ENCODE assay signal across 26 cellular contexts in the genomic region with DNA sequence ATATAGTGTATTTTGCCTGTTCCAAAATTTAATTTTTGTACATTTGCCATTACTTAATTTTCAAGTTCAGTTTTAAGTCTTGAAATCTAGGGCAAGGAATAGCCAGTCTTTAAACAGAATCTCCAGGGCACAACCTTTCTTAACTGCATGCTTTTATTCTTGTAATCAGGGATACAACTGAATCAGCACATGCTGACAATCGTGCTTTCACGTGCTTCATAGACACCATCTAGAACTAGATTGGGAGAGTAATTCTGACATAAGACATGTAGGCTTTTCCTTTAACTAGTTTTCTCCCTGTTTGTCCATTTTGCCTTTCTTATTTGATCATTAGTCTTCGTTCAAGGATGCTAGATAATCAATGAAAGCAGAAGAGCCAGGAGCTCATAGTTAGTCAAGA.
"Had no signal": no experiment of that assay in that cellular context is flagged by ENCODE, and none has a peak within 500 bp of the region (broad histone marks: within the 10 kb centered on the region; RNA-seq: fewer than 3 reads in every experiment).

No MANE protein-coding gene starts in this region.

- H3K36me3 ChIP-seq: ovary, right lobe of liver, sigmoid colon, stomach, thoracic aorta, thyroid gland, tibial nerve, upper lobe of left lung, vagina had no signal

- H3K9ac ChIP-seq: parathyroid adenoma had no signal

- FAIRE-seq: small intestine, urothelium cell line had no signal

- H3K9me3 ChIP-seq: ovary, psoas muscle, right lobe of liver, sigmoid colon, thoracic aorta, thyroid gland, tibial nerve, upper lobe of left lung, vagina had no signal

- H3K27me3 ChIP-seq: ovary, right lobe of liver, sigmoid colon, stomach, thyroid gland, tibial nerve, upper lobe of left lung, vagina had no signal

- H2AFZ ChIP-seq: parathyroid adenoma had no signal

- ATAC-seq: naive thymus-derived CD4-positive, alpha-beta T cell; natural killer cell; psoas muscle; right cardiac atrium; right lobe of liver; stimulated activated effector memory CD8-positive, alpha-beta T cell treated with anti-CD3 and anti-CD28 coated beads, Interleukin-12 subunit alpha, Interleukin-12 subunit beta, amount 100 ng/mL, for 72 hours; stimulated activated naive B cell treated with anti-CD40 and anti-IgM and Interleukin-4, amounts not matched to agents 10 μg/mL and 1 μg/mL and 100 μg/mL, for 72 hours had no signal

- H3K4me1 ChIP-seq: parathyroid adenoma, psoas muscle, right lobe of liver, sigmoid colon, stomach, thyroid gland, tibial nerve, upper lobe of left lung, vagina had no signal

- H3K27ac ChIP-seq: ovary, parathyroid adenoma, psoas muscle, right lobe of liver, sigmoid colon, stomach, thoracic aorta, thyroid gland, tibial nerve, upper lobe of left lung, vagina had no signal

- DNase-seq: naive thymus-derived CD4-positive, alpha-beta T cell; natural killer cell; occipital lobe; ovary; posterior cingulate gyrus; psoas muscle; right cardiac atrium; right lobe of liver; sigmoid colon; small intestine; stimulated activated CD4-positive, alpha-beta T cell treated with anti-CD3 and anti-CD28 coated beads, Interleukin-15, amount 100 ng/mL, for 24 hours; stimulated activated CD4-positive, alpha-beta T cell treated with anti-CD3 and anti-CD28 coated beads, Interleukin-2, amount 100 ng/mL, for 24 hours; stimulated activated CD4-positive, alpha-beta T cell treated with anti-CD3 and anti-CD28 coated beads, Interleukin-2, amount 100 ng/mL, for 48 hours; stimulated activated CD4-positive, alpha-beta T cell treated with anti-CD3 and anti-CD28 coated beads, Interleukin-4, amount 100 ng/mL, for 24 hours; stimulated activated naive B cell treated with anti-CD40 and anti-IgM and Interleukin-4, amounts not matched to agents 10 μg/mL and 1 μg/mL and 100 μg/mL, for 72 hours; stimulated activated naive CD4-positive, alpha-beta T cell treated with Interleukin-2 at 50 U/mL for 16 hours; stomach; thyroid gland; trophoblast cell; upper lobe of left lung had no signal

- H3K4me3 ChIP-seq: ovary, psoas muscle, right lobe of liver, sigmoid colon, stomach, thoracic aorta, thyroid gland, tibial nerve, upper lobe of left lung, vagina had no signal

- H3K79me2 ChIP-seq: parathyroid adenoma had no signal
